Comparison of ENCODE assay signal across 13 cellular contexts in the genomic region with DNA sequence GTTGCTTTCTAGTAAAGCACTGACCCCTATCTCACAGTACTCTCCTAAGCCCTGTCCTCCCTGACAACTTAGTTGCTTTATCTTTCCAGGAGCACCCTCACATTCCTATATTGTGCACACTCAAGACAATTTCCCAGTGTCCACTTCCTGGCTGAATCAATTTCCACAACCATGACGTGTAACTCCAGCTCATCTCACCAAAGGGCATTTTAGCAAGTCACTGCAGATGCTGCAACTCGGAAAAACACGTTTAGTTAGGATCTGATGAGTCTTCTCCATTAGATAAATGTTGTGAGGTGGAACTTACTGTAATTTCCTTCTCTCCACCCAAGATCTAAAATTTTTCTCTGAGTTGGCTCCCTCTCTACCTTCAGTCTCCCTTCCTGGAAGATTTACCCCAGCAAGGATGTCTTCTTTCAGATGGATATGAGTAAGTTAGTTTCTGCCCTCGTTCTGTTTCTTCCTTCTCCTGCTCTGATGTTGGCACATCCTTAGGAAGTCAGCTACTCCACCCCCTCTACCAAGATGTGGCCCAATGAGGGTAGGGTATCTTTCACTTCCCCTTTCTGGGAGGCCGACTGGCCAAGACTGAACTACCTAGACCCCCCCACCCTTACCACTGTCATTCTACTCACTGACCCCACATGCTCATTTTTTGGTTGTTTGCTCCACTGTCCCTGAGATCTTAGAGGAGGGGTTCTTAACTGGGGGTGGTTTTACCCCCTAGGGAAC. TPM values are rescaled to one million over a fixed set of nuclear protein-coding genes. Genes with fewer than 3 reads are reported as not detected.
DNase-seq lines count a peak whose midpoint lies in the region; ATAC-seq, FAIRE-seq and TF ChIP-seq lines count a peak whose summit lies in the region.
"Had no signal": no experiment of that assay in that cellular context is flagged by ENCODE, and none has a peak within 500 bp of the region (broad histone marks: within the 10 kb centered on the region; RNA-seq: fewer than 3 reads in every experiment).

No MANE protein-coding gene starts in this region.

- no TSS peak for BruUV-seq in K562 (replicated peaks; lab: Mats Ljungman, UMichigan)

- no peaks in the 10 kb centered on the region for H3K9me1 ChIP-seq in K562 (ENCODE audit: control insufficient read depth, insufficient read depth, low read length)

- no peaks in the 10 kb centered on the region for H3K9me3 ChIP-seq in K562 (replicated peaks; ENCODE audit: control insufficient read depth, insufficient read depth, low read depth, low read length)

- 18% methylated on average over 4 of the region's 5 CpGs for WGBS in K562 (ENCODE audit: insufficient coverage, low coverage, missing lambda C conversion rate)

- no peak overlapping the region for H3K4me3 ChIP-seq in K562

- in situ Hi-C loops in K562 (cut with MboI), result no loop called here

- POLR2A ChIA-PET in K562 (lab: Yijun Ruan, JAX), result no interaction called here

- no peak for TF ChIP-seq CTCF in K562 (IDR thresholded peaks at IDR 0.05 in 2 of 3, conservative IDR thresholded peaks at IDR 0.05 in 1 of 3; ENCODE audit: insufficient read depth in 2 of 3, low read depth in 1 of 3, low read length in 3 of 3)

- no peak overlapping the region for H3K27ac ChIP-seq in K562 (ENCODE audit: extremely low read depth, low read depth, low read length)

- ATAC-seq in GM18868 (IDR thresholded peaks at IDR 0.05; ENCODE audit: unreplicated experiment) (peak; percentile 66), K562 (peak; percentile 35; the same call in 2 of the 3 replicates), sciatic nerve (peak; percentile 65), HG03025 (IDR thresholded peaks at IDR 0.05; ENCODE audit: low FRiP score, unreplicated experiment) (no peak)

- no peaks in the 10 kb centered on the region for H3K79me2 ChIP-seq in K562 (ENCODE audit: control insufficient read depth, insufficient read depth, low read length)

- H3K9ac ChIP-seq in K562 (ENCODE audit: insufficient read depth in 1 of 2, low read depth in 2 of 2, low read length in 2 of 2), result no peak overlapping the region

- no peak for FAIRE-seq in K562 (lab: Jason Lieb, UNC)
- FAIRE-seq: G401.6 had no signal

- no peaks in the 10 kb centered on the region for H3K27me3 ChIP-seq in K562 (ENCODE audit: control insufficient read depth in 2 of 2, insufficient read depth in 2 of 2, low read length in 2 of 2)

- H3K4me1 ChIP-seq in K562 (replicated peaks in 1 of 2; ENCODE audit: control insufficient read depth in 2 of 2, insufficient read depth in 2 of 2, low read length in 2 of 2), result no peaks in the 10 kb centered on the region

- no peak overlapping the region for H3K4me2 ChIP-seq in K562 (ENCODE audit: insufficient read depth, low read length)

- CTCF ChIA-PET in K562 (lab: Yijun Ruan, JAX; ENCODE audit: low intra/inter-chr PET ratio), result no interaction called here

- peak; percentile 86 to 87 for DNase-seq in NOMO-1 (lab: John Stamatoyannopoulos, UW; ENCODE audit: unreplicated experiment in 2 of 2)
- DNase-seq in K562 (ENCODE audit: extremely low read depth in 1 of 4, low spot score in 3 of 4), result no peak
- DNase-seq in sciatic nerve (ENCODE audit: low spot score), result no peak
- no peak for DNase-seq in NK-92 treated with Interleukin-12 subunit alpha and Interleukin-12 subunit beta, amount 100 ng/mL, for 24 hours (lab: John Stamatoyannopoulos, UW)
- no peak for DNase-seq in NCI-H524 treated with DMSO at 0.1 percent for 48 hours (lab: John Stamatoyannopoulos, UW)
- DNase-seq: activated CD8-positive, alpha-beta memory T cell treated with anti-CD3 and anti-CD28 coated beads for 24 hours; amniotic stem cell; NCI-H1694 treated with DMSO at 0.1 percent for 48 hours; nephron progenitor cell; stimulated activated CD4-positive, alpha-beta T cell treated with anti-CD3 and anti-CD28 coated beads, Interleukin-15, amount 100 ng/mL, for 24 hours had no signal

- intact Hi-C loops in K562 (cut with micrococcal nuclease), result no loop called here
- intact Hi-C loops in sciatic nerve (cut with DNase I), result no loop called here

- TF ChIP-seq POLR2A in K562 (conservative IDR thresholded peaks at IDR 0.05), result no peak

- no peaks in the 10 kb centered on the region for H3K36me3 ChIP-seq in K562 (ENCODE audit: control insufficient read depth, insufficient read depth, low read length)

- TF ChIP-seq EP300 in K562 (IDR thresholded peaks at IDR 0.05; ENCODE audit: low read length), result no peak

- H2AFZ ChIP-seq in K562 (ENCODE audit: low read depth, low read length), result no peak overlapping the region

- no peak for TF ChIP-seq RAD21 in K562 (CRISPR knock-in tag; conservative IDR thresholded peaks at IDR 0.05 in 1 of 2, IDR thresholded peaks at IDR 0.05 in 1 of 2)

- no peaks in the 10 kb centered on the region for H4K20me1 ChIP-seq in K562 (replicated peaks; ENCODE audit: control insufficient read depth, insufficient read depth, low read length)

TF ChIP-seq in K562, 482 proteins besides CTCF, POLR2A, EP300 and RAD21:
- peak; percentile 40; the same call in 1 of the 2 replicates for TF ChIP-seq MAFG (tag; conservative IDR thresholded peaks at IDR 0.05)
- no peak for TF ChIP-seq KLF10 (CRISPR knock-in tag; IDR thresholded peaks at IDR 0.05)
- TF ChIP-seq, protein P1, sequence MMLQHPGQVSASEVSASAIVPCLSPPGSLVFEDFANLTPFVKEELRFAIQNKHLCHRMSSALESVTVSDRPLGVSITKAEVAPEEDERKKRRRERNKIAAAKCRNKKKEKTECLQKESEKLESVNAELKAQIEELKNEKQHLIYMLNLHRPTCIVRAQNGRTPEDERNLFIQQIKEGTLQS (IDR thresholded peaks at IDR 0.05), result 0 out of 2 replicates have a peak, but pooled peaks have one; percentile 15
- TF ChIP-seq, protein P1 (CRISPR knock-in tag; conservative IDR thresholded peaks at IDR 0.05), result no peak
- TF ChIP-seq, protein P2, sequence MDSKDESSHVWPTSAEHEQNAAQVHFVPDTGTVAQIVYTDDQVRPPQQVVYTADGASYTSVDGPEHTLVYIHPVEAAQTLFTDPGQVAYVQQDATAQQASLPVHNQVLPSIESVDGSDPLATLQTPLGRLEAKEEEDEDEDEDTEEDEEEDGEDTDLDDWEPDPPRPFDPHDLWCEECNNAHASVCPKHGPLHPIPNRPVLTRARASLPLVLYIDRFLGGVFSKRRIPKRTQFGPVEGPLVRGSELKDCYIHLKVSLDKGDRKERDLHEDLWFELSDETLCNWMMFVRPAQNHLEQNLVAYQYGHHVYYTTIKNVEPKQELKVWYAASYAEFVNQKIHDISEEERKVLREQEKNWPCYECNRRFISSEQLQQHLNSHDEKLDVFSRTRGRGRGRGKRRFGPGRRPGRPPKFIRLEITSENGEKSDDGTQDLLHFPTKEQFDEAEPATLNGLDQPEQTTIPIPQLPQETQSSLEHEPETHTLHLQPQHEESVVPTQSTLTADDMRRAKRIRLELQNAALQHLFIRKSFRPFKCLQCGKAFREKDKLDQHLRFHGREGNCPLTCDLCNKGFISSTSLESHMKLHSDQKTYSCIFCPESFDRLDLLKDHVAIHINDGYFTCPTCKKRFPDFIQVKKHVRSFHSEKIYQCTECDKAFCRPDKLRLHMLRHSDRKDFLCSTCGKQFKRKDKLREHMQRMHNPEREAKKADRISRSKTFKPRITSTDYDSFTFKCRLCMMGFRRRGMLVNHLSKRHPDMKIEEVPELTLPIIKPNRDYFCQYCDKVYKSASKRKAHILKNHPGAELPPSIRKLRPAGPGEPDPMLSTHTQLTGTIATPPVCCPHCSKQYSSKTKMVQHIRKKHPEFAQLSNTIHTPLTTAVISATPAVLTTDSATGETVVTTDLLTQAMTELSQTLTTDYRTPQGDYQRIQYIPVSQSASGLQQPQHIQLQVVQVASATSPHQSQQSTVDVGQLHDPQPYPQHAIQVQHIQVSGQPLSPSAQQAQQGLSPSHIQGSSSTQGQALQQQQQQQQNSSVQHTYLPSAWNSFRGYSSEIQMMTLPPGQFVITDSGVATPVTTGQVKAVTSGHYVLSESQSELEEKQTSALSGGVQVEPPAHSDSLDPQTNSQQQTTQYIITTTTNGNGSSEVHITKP (IDR thresholded peaks at IDR 0.05; ENCODE audit: partially characterized antibody), result peak; percentile 62
- peak; percentile 33 for TF ChIP-seq NFE2 (IDR thresholded peaks at IDR 0.05; ENCODE audit: low read depth)
- TF ChIP-seq C11orf30 (IDR thresholded peaks at IDR 0.05; ENCODE audit: low read depth), result peak; percentile 41; the same call in 1 of the 2 replicates
- TF ChIP-seq SPI1 (IDR thresholded peaks at IDR 0.05; ENCODE audit: borderline replicate concordance, low read depth, low read length), result peak; percentile 84
- TF ChIP-seq FOXA1 (IDR thresholded peaks at IDR 0.05; ENCODE audit: borderline replicate concordance), result no peak

RNA-seq across cellular contexts. Expression of a gene that starts 28.7 kb away (rescaled TPM):
- 6.1 and 14.7 TPM in 2 replicates for total RNA-seq in K562 (2011; cell fraction: chromatin; rRNA removed; ENCODE audit: low replicate concordance)
- total RNA-seq in K562 (2011; cell fraction: nucleolus; rRNA removed), result 5.0 and 5.3 TPM in 2 replicates
- total RNA-seq in K562 (2011; cell fraction: nucleoplasm; rRNA removed), result 8.2 and 12.4 TPM in 2 replicates
- total RNA-seq in K562 (2014; rRNA removed) (7.3 and 8.0 TPM in 2 replicates), K562 (2014; rRNA removed; fragmentation: Illumina TruSeq; extraction: Trizol) (13.4 and 14.0 TPM in 2 replicates), K562 (2015; rRNA removed; fragmentation: Illumina TruSeq; extraction: Trizol) (21.0 and 22.9 TPM in 2 replicates), K562 (2021) (10.7 and 12.2 TPM in 2 replicates), sciatic nerve (55.9 TPM)
- polyA plus RNA-seq in K562 (2011; rRNA removed) (9.5 and 14.0 TPM in 2 replicates), K562 (2014; fragmentation: Illumina TruSeq; extraction: Trizol) (12.1 and 14.9 TPM in 2 replicates), K562 (2014; fragmentation: Nextera tagmentation; extraction: Ambion mirVana) (1 to 10 TPM; 2.9 to 3.4 TPM), K562 (2014; rRNA removed) (8.4 and 9.0 TPM in 2 replicates)
- polyA plus RNA-seq in K562 (2011; cell fraction: cytosol; rRNA removed), result 3.0 and 5.3 TPM in 2 replicates
- polyA plus RNA-seq in K562 (2011; cell fraction: nucleus; rRNA removed), result 2.4 and 2.8 TPM in 2 replicates
- polyA plus RNA-seq in K562 (2012), result 13.9 and 21.2 TPM in 2 replicates
- 12.0 and 12.2 TPM in 2 replicates for polyA minus RNA-seq in K562 (2011; rRNA and poly(A)+ RNA removed)
- 2.9 and 5.2 TPM in 2 replicates for polyA minus RNA-seq in K562 (2011; cell fraction: cytosol; rRNA and poly(A)+ RNA removed)
- 1.8 and 2.3 TPM in 2 replicates for polyA minus RNA-seq in K562 (2011; cell fraction: nucleus; rRNA and poly(A)+ RNA removed)

Comparison
In these comparisons a context has a peak if more than half of its experiments do, and no peak if none do; other contexts are left out.
1. DNase-seq: peak in NOMO-1 (2 of 2); none in K562 (0 of 4), sciatic nerve (single experiment), NK-92 treated with Interleukin-12 subunit alpha and Interleukin-12 subunit beta, amount 100 ng/mL, for 24 hours (single experiment) and NCI-H524 treated with DMSO at 0.1 percent for 48 hours (single experiment).